In genomic region chr10:102918817-102919236, GRCh38 we compare ENCODE assay signal across 8 cellular contexts. TPM values are rescaled to one million over a fixed set of nuclear protein-coding genes. Genes with fewer than 3 reads are reported as not detected.
DNase-seq lines count a peak whose midpoint lies in the region; ATAC-seq and TF ChIP-seq lines count a peak whose summit lies in the region.

No MANE protein-coding gene starts in this region.

- H3K79me2 ChIP-seq in SK-N-SH (ENCODE audit: insufficient read depth), result no peaks in the 10 kb centered on the region

- no peaks in the 10 kb centered on the region for H4K20me1 ChIP-seq in SK-N-SH (ENCODE audit: insufficient read depth)

- 0% methylated on average over 6 of the region's 49 CpGs for WGBS in SK-N-SH (ENCODE audit: low lambda C conversion rate)

- peak overlapping the region; percentile 89 for H3K4me3 Mint-ChIP-seq in activated naive CD8-positive, alpha-beta T cell treated with anti-CD3 and anti-CD28 coated beads for 36 hours
- peak overlapping the region; percentile 94 to 97 (median 96) for H3K4me3 Mint-ChIP-seq in immature natural killer cell

- no peaks in the 10 kb centered on the region for H3K9me3 Mint-ChIP-seq in activated naive CD8-positive, alpha-beta T cell treated with anti-CD3 and anti-CD28 coated beads for 36 hours
- H3K9me3 Mint-ChIP-seq in immature natural killer cell, result no peaks in the 10 kb centered on the region

- H2AFZ ChIP-seq in SK-N-SH (ENCODE audit: low read depth), result peak overlapping the region; percentile 86

- POLR2A ChIA-PET in SK-N-SH (lab: Yijun Ruan, JAX), result interaction anchor here (1.7 kb wide), 1 partner anchor 148 kb away, joined by 6 read pairs; no protein-coding TSS in a partner anchor

- peak overlapping the region; percentile 88 for H3K4me2 ChIP-seq in SK-N-SH

- peaks cover 3% of the 10 kb centered on the region; the same call in 1 of the 2 replicates for H3K9me3 ChIP-seq in SK-N-SH

- peaks cover 9% of the 10 kb centered on the region for H3K36me3 Mint-ChIP-seq in activated naive CD8-positive, alpha-beta T cell treated with anti-CD3 and anti-CD28 coated beads for 36 hours
- peaks cover 0 to 4% (median 3%) of the 10 kb centered on the region in 3 donors for H3K36me3 Mint-ChIP-seq in immature natural killer cell

- H3K36me3 ChIP-seq in SK-N-SH (replicated peaks in 1 of 2; ENCODE audit: control insufficient read depth in 1 of 2, insufficient read depth in 2 of 2, low read length in 1 of 2), result no peaks in the 10 kb centered on the region

- H3K27ac ChIP-seq in SK-N-SH (ENCODE audit: low read depth in 2 of 2, low read length in 1 of 2), result peak overlapping the region; percentile 76 to 89; a peak in 3 of 4 replicates

- ATAC-seq in SK-N-SH treated with all-trans-retinoic acid at 6 μM for 48 hours, result no peak

- H3K4me1 ChIP-seq in SK-N-SH (ENCODE audit: control insufficient read depth in 1 of 2, insufficient read depth in 2 of 2, low read depth in 1 of 2, low read length in 1 of 2), result peaks cover 13 to 28% of the 10 kb centered on the region in 2 experiments; a peak in 3 of 4 replicates

- no peak overlapping the region for H3K27ac Mint-ChIP-seq in activated naive CD8-positive, alpha-beta T cell treated with anti-CD3 and anti-CD28 coated beads for 36 hours
- H3K27ac Mint-ChIP-seq in immature natural killer cell, result peak overlapping the region in 4 of 6 donors; percentile 42 to 89 (median 64)

- H3K4me3 ChIP-seq in SK-N-SH (ENCODE audit: low read depth in 2 of 2, low read length in 1 of 2), result peak overlapping the region; percentile 97 to 99

- DNase-seq in SK-N-SH (no peak), NCI-H748 treated with DMSO at 0.1 percent for 48 hours (lab: John Stamatoyannopoulos, UW) (peak; percentile 14), immature natural killer cell (no peak), COR-L47 (lab: John Stamatoyannopoulos, UW) (no peak), NCI-H2107 treated with DMSO at 0.1 percent for 48 hours (lab: John Stamatoyannopoulos, UW; ENCODE audit: unreplicated experiment) (no peak)
- peak; percentile 49 for DNase-seq in activated naive CD8-positive, alpha-beta T cell treated with anti-CD3 and anti-CD28 coated beads for 36 hours
- DNase-seq in stimulated activated CD4-positive, alpha-beta T cell treated with anti-CD3 and anti-CD28 coated beads, Interleukin-4, amount 100 ng/mL, for 4 hours, result peak; percentile 5 to 23

- CTCF ChIA-PET in SK-N-SH (lab: Yijun Ruan, JAX), result interaction anchor here (1.0 to 8.6 kb wide), 14 partner anchors 10 to 363 kb away, joined by 3 to 264 read pairs (median 5); no protein-coding TSS in a partner anchor

- peaks cover 15% of the 10 kb centered on the region for H3K27me3 Mint-ChIP-seq in activated naive CD8-positive, alpha-beta T cell treated with anti-CD3 and anti-CD28 coated beads for 36 hours
- H3K27me3 Mint-ChIP-seq in immature natural killer cell (ENCODE audit: low read depth in 3 of 3), result peaks cover 8 to 9% (median 8%) of the 10 kb centered on the region in 3 donors

- H3K9ac ChIP-seq in SK-N-SH, result peak overlapping the region; percentile 75

- TF ChIP-seq RAD21 in SK-N-SH (IDR thresholded peaks at IDR 0.05; ENCODE audit: low read length), result no peak

- no peaks in the 10 kb centered on the region for H3K9me2 ChIP-seq in SK-N-SH

- H3K4me1 Mint-ChIP-seq in activated naive CD8-positive, alpha-beta T cell treated with anti-CD3 and anti-CD28 coated beads for 36 hours, result peaks cover 59% of the 10 kb centered on the region
- H3K4me1 Mint-ChIP-seq in immature natural killer cell, result peaks cover 45 to 60% of the 10 kb centered on the region in 2 donors

- no peaks in the 10 kb centered on the region for H3K27me3 ChIP-seq in SK-N-SH (ENCODE audit: insufficient read depth)

- no peak; the same call in 1 of the 2 replicates for TF ChIP-seq CTCF in SK-N-SH (IDR thresholded peaks at IDR 0.05)

- no peak for TF ChIP-seq EP300 in SK-N-SH (IDR thresholded peaks at IDR 0.05; ENCODE audit: borderline replicate concordance in 1 of 2, low read depth in 1 of 2, low read length in 1 of 2)

- H3F3A ChIP-seq in SK-N-SH (replicated peaks; ENCODE audit: insufficient read depth), result peaks cover 4% of the 10 kb centered on the region

TF ChIP-seq in SK-N-SH, 30 proteins besides CTCF, POLR2A, EP300 and RAD21 (continues in another document):
- TF ChIP-seq YY1 (IDR thresholded peaks at IDR 0.05; ENCODE audit: low read depth) (no peak), TAF1 (IDR thresholded peaks at IDR 0.05; ENCODE audit: borderline replicate concordance, low read depth, low read length) (no peak), NFIC (IDR thresholded peaks at IDR 0.05; ENCODE audit: borderline replicate concordance) (no peak), GABPA (IDR thresholded peaks at IDR 0.05; ENCODE audit: low read depth) (no peak), RCOR1 (IDR thresholded peaks at IDR 0.05; ENCODE audit: low read length) (no peak), MAX (IDR thresholded peaks at IDR 0.05; ENCODE audit: low read depth) (no peak), GATA2 (CRISPR knock-in tag; IDR thresholded peaks at IDR 0.05) (no peak), RXRA (IDR thresholded peaks at IDR 0.05; ENCODE audit: borderline replicate concordance, low read depth) (no peak), CHD2 (IDR thresholded peaks at IDR 0.05; ENCODE audit: low read length, partially characterized antibody) (no peak), SIN3A (IDR thresholded peaks at IDR 0.05; ENCODE audit: borderline replicate concordance, low read depth, low read length) (no peak), MXI1 (IDR thresholded peaks at IDR 0.05; ENCODE audit: low read depth, low read length) (no peak)
- TF ChIP-seq, protein P1, sequence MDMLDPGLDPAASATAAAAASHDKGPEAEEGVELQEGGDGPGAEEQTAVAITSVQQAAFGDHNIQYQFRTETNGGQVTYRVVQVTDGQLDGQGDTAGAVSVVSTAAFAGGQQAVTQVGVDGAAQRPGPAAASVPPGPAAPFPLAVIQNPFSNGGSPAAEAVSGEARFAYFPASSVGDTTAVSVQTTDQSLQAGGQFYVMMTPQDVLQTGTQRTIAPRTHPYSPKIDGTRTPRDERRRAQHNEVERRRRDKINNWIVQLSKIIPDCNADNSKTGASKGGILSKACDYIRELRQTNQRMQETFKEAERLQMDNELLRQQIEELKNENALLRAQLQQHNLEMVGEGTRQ (IDR thresholded peaks at IDR 0.05; ENCODE audit: borderline replicate concordance, low read depth, low read length), result no peak

TF ChIP-seq in SK-N-SH treated with all-trans-retinoic acid at 6 μM for 48 hours, 23 proteins besides CTCF, POLR2A, EP300 and RAD21 (continues in another document):
- no peak for TF ChIP-seq BACH2 (CRISPR knock-in tag; IDR thresholded peaks at IDR 0.05; ENCODE audit: borderline replicate concordance)
- no peak for TF ChIP-seq RARB (CRISPR knock-in tag; IDR thresholded peaks at IDR 0.05)
- no peak for TF ChIP-seq ZC3H10 (CRISPR knock-in tag; IDR thresholded peaks at IDR 0.05)
- no peak for TF ChIP-seq ISL1 (CRISPR knock-in tag; IDR thresholded peaks at IDR 0.05)
- no peak for TF ChIP-seq TOX (CRISPR knock-in tag; IDR thresholded peaks at IDR 0.05; ENCODE audit: borderline replicate concordance)
- no peak for TF ChIP-seq ZNF565 (CRISPR knock-in tag; conservative IDR thresholded peaks at IDR 0.05; ENCODE audit: low read depth)
- no peak for TF ChIP-seq CSDC2 (CRISPR knock-in tag; IDR thresholded peaks at IDR 0.05)
- no peak for TF ChIP-seq OSR1 (CRISPR knock-in tag; IDR thresholded peaks at IDR 0.05)
- no peak for TF ChIP-seq CSRNP3 (CRISPR knock-in tag; IDR thresholded peaks at IDR 0.05)
- TF ChIP-seq TCF4 (CRISPR knock-in tag; IDR thresholded peaks at IDR 0.05; ENCODE audit: borderline replicate concordance), result no peak

RNA-seq across cellular contexts. Expression of gene CNNM2, which starts 0.7 kb away (rescaled TPM):
- polyA plus RNA-seq in SK-N-SH (2012; rRNA removed) (2.2 and 4.0 TPM in 2 replicates), immature natural killer cell (1 to 10 TPM; 5.3 to 6.5 (median 5.8) TPM)
- polyA plus RNA-seq in SK-N-SH (2012; cell fraction: cytosol; rRNA removed), result 2.5 and 3.1 TPM in 2 replicates
- polyA plus RNA-seq in SK-N-SH (2012; cell fraction: nucleus; rRNA removed), result 5.4 and 5.6 TPM in 2 replicates
- 1 to 10 TPM; 4.0 to 4.5 TPM for total RNA-seq in activated naive CD8-positive, alpha-beta T cell treated with anti-CD3 and anti-CD28 coated beads for 36 hours

RNA-seq across cellular contexts. Expression of gene AS3MT, which starts 49.6 kb away (rescaled TPM):
- 9.0 and 9.7 TPM in 2 replicates for polyA plus RNA-seq in SK-N-SH (2012; rRNA removed)
- polyA plus RNA-seq in SK-N-SH (2012; cell fraction: cytosol; rRNA removed), result 12.0 and 14.0 TPM in 2 replicates
- polyA plus RNA-seq in SK-N-SH (2012; cell fraction: nucleus; rRNA removed), result 5.3 and 10.5 TPM in 2 replicates
- 1 to 10 TPM in 1 of 2 experiments, not detected in 1; 1.2 TPM for total RNA-seq in activated naive CD8-positive, alpha-beta T cell treated with anti-CD3 and anti-CD28 coated beads for 36 hours
- polyA plus RNA-seq in immature natural killer cell, result under 1 TPM in 1 of 3 donors, not detected in 2; 0.30 TPM

Comparison
In these comparisons a context has a peak if more than half of its experiments do, and no peak if none do; other contexts are left out.
1. DNase-seq: peak in NCI-H748 treated with DMSO at 0.1 percent for 48 hours (single experiment), activated naive CD8-positive, alpha-beta T cell treated with anti-CD3 and anti-CD28 coated beads for 36 hours (single experiment) and stimulated activated CD4-positive, alpha-beta T cell treated with anti-CD3 and anti-CD28 coated beads, Interleukin-4, amount 100 ng/mL, for 4 hours (2 of 2); none in SK-N-SH (single experiment), immature natural killer cell (0 of 3), COR-L47 (single experiment) and NCI-H2107 treated with DMSO at 0.1 percent for 48 hours (single experiment).